In the genomic region with DNA sequence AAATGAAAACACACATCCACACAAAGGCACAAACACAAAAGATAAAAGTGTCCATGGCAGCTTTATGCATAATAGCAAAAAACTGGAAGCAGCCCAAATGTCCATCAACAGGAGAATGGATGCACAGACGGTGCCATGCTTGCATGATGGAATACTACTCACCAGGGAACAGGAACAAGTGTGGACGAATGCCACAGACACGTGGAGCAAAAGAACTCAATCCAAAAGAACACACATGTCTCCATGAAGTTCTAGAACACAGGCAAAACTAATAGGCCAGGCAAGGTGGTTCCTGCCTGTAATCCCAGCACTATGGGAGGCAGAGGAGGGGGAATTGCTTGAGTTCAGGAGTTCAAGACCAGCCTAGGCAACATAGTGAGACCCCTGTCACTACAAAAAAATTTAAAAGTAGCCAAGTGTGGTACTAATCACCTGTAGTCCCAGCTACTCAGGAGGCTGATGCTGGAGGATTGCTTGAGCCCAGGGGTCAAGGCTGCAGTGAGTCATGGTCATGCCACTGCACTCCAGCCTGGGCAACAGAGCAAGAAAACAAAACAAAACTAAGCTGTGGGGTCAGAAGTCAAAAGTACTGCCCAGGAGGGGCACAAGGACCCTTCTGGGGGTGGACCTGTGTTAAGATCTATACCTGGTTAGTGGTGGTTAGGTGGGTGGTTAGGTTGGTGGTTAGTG, we compare ENCODE assay signal across 13 cellular contexts. TPM values are rescaled to one million over a fixed set of nuclear protein-coding genes. Genes with fewer than 3 reads are reported as not detected.
DNase-seq lines count a peak whose midpoint lies in the region; ATAC-seq and TF ChIP-seq lines count a peak whose summit lies in the region.
"Had no signal": no experiment of that assay in that cellular context is flagged by ENCODE, and none has a peak within 500 bp of the region (broad histone marks: within the 10 kb centered on the region; RNA-seq: fewer than 3 reads in every experiment).

No MANE protein-coding gene starts in this region.

- H3K36me3 Mint-ChIP-seq in T-helper 2 cell treated with Interferon-gamma antibody and Interleukin-4, amounts not matched to agents 5 μg/mL and 100 μg/mL, for 36 hours (ENCODE audit: low read depth), result peaks cover 2% of the 10 kb centered on the region
- H3K36me3 Mint-ChIP-seq in nephron progenitor cell (ENCODE audit: low read depth), result no peaks in the 10 kb centered on the region

- H3K4me3 ChIP-seq in choroid plexus epithelial cell (ENCODE audit: low read depth, low read length), result no peak overlapping the region
- H3K4me3 ChIP-seq: cardiac muscle cell, pancreas had no signal

- peaks cover 8% of the 10 kb centered on the region for H3K9me3 Mint-ChIP-seq in T-helper 2 cell treated with Interferon-gamma antibody and Interleukin-4, amounts not matched to agents 5 μg/mL and 100 μg/mL, for 36 hours
- H3K9me3 Mint-ChIP-seq in nephron progenitor cell, result no peaks in the 10 kb centered on the region

- DNase-seq in T-helper 2 cell treated with Interferon-gamma antibody and Interleukin-4, amounts not matched to agents 5 μg/mL and 100 μg/mL, for 36 hours (ENCODE audit: low spot score), result no peak
- DNase-seq in T-helper 2 cell, result no peak
- DNase-seq in RKO (ENCODE audit: low spot score), result peak; percentile 12
- peak; percentile 50 for DNase-seq in choroid plexus epithelial cell (ENCODE audit: low read depth)
- DNase-seq in nephron progenitor cell, result no peak
- DNase-seq in NCI-H2107 (lab: John Stamatoyannopoulos, UW), result no peak
- no peak for DNase-seq in NCI-H1048 (lab: John Stamatoyannopoulos, UW)
- DNase-seq in Right ventricle myocardium superior, result no peak
- DNase-seq: MV-4-11; pancreas; stimulated activated CD4-positive, alpha-beta T cell treated with anti-CD3 and anti-CD28 coated beads, Interleukin-15, amount 100 ng/mL, for 24 hours had no signal

- ATAC-seq in Right ventricle myocardium superior (ENCODE audit: poor library complexity), result no peak
- ATAC-seq: pancreas had no signal

- intact Hi-C loops in Right ventricle myocardium superior (cut with DNase I), result no loop called here

- TF ChIP-seq CTCF in choroid plexus epithelial cell (conservative IDR thresholded peaks at IDR 0.05; ENCODE audit: low read depth, low read length) (no peak), nephron progenitor cell (IDR thresholded peaks at IDR 0.05) (no peak)

- H3K4me3 Mint-ChIP-seq in T-helper 2 cell treated with Interferon-gamma antibody and Interleukin-4, amounts not matched to agents 5 μg/mL and 100 μg/mL, for 36 hours, result no peak overlapping the region
- H3K4me3 Mint-ChIP-seq in nephron progenitor cell, result no peak overlapping the region

- peaks cover 6% of the 10 kb centered on the region for H3K27me3 Mint-ChIP-seq in T-helper 2 cell treated with Interferon-gamma antibody and Interleukin-4, amounts not matched to agents 5 μg/mL and 100 μg/mL, for 36 hours (ENCODE audit: low read depth)
- H3K27me3 Mint-ChIP-seq in nephron progenitor cell (ENCODE audit: low read depth, poor library complexity), result peaks cover 7% of the 10 kb centered on the region

- peak overlapping the region; percentile 70 for H3K27ac Mint-ChIP-seq in T-helper 2 cell treated with Interferon-gamma antibody and Interleukin-4, amounts not matched to agents 5 μg/mL and 100 μg/mL, for 36 hours
- peak overlapping the region; percentile 14 for H3K27ac Mint-ChIP-seq in nephron progenitor cell

- H3K4me1 Mint-ChIP-seq in T-helper 2 cell treated with Interferon-gamma antibody and Interleukin-4, amounts not matched to agents 5 μg/mL and 100 μg/mL, for 36 hours (ENCODE audit: low read depth), result no peaks in the 10 kb centered on the region
- H3K4me1 Mint-ChIP-seq in nephron progenitor cell, result peaks cover 60% of the 10 kb centered on the region

RNA-seq across cellular contexts. Expression of gene TMEM119, which starts 7.3 kb away (rescaled TPM):
- 0.54 TPM for total RNA-seq in Right ventricle myocardium superior
- total RNA-seq: NCI-H460 had no signal

RNA-seq across cellular contexts. Expression of gene SELPLG, which starts 28.5 kb away (rescaled TPM):
- total RNA-seq in Right ventricle myocardium superior, result 4.2 TPM
- total RNA-seq: NCI-H460 had no signal

RNA-seq across cellular contexts. Expression of gene ISCU, which starts 42.7 kb away (rescaled TPM):
- 484 TPM for total RNA-seq in Right ventricle myocardium superior

RNA-seq across cellular contexts. Expression of gene SART3, which starts 44.2 kb away (rescaled TPM):
- total RNA-seq in Right ventricle myocardium superior, result 18.9 TPM

Comparison
In these comparisons a context has a peak if more than half of its experiments do, and no peak if none do; other contexts are left out.
1. DNase-seq: peak in RKO (single experiment) and choroid plexus epithelial cell (single experiment); none in T-helper 2 cell treated with Interferon-gamma antibody and Interleukin-4, amounts not matched to agents 5 μg/mL and 100 μg/mL, for 36 hours (single experiment), T-helper 2 cell (0 of 5), nephron progenitor cell (single experiment), NCI-H2107 (single experiment), NCI-H1048 (single experiment) and Right ventricle myocardium superior (single experiment).